In genomic region chr18:3593904-3594759, GRCh38 we compare ENCODE assay signal across 8 cellular contexts.
DNase-seq lines count a peak whose midpoint lies in the region; ATAC-seq and TF ChIP-seq lines count a peak whose summit lies in the region.

No MANE protein-coding gene starts in this region.

- H2AK5ac ChIP-seq in H9 (ENCODE audit: insufficient read length, low read length): no peak overlapping the region
- H2AK5ac ChIP-seq in neuronal stem cell (ENCODE audit: low read depth, low read length): no peak overlapping the region

- H3K36me3 ChIP-seq in neuronal stem cell (replicated peaks in 1 of 2; ENCODE audit: control insufficient read depth in 2 of 2, insufficient read depth in 2 of 2, low read length in 2 of 2) (peaks cover 0 to 13% of the 10 kb centered on the region in 2 donors), subcutaneous abdominal adipose tissue (ENCODE audit: control insufficient read depth in 5 of 5, insufficient read depth in 5 of 5, low read length in 5 of 5) (peaks cover 0 to 8% (median 0%) of the 10 kb centered on the region in 5 donors)

- H3K27me3 Mint-ChIP-seq in H9 (ENCODE audit: low read depth): peaks cover 31% of the 10 kb centered on the region

- H3K9me3 Mint-ChIP-seq in H9: peaks cover 0 to 3% of the 10 kb centered on the region in 2 experiments; a peak in 1 of 5 replicates

- no peak overlapping the region for H2BK12ac ChIP-seq in H9 (ENCODE audit: insufficient read length, low read depth, low read length)
- no peak overlapping the region for H2BK12ac ChIP-seq in neuronal stem cell (ENCODE audit: low read length)

- H3K4me1 ChIP-seq in H9 (ENCODE audit: insufficient read depth, low read length) (peaks cover 16% of the 10 kb centered on the region; the same call in 1 of the 2 replicates), foreskin keratinocyte (peaks cover 27% of the 10 kb centered on the region), neuronal stem cell (ENCODE audit: control insufficient read depth in 2 of 2, insufficient read depth in 1 of 2, low read depth in 1 of 2, low read length in 2 of 2) (peaks cover 26 to 30% of the 10 kb centered on the region in 2 donors), subcutaneous abdominal adipose tissue (ENCODE audit: control insufficient read depth in 5 of 5, insufficient read depth in 5 of 5, low read length in 5 of 5) (peaks cover 16 to 46% (median 41%) of the 10 kb centered on the region in 5 donors)

- peak overlapping the region; percentile 50 for H3K4me2 ChIP-seq in H9 (ENCODE audit: insufficient read depth, insufficient read length, low read length)
- H3K4me2 ChIP-seq in neuronal stem cell (ENCODE audit: insufficient read depth, low read length, poor library complexity, severe bottlenecking): peak overlapping the region; percentile 83

- no peaks in the 10 kb centered on the region for H3K79me2 ChIP-seq in H9 (ENCODE audit: insufficient read depth, low read length)

- peak overlapping the region; percentile 51 to 68 for H3K4me3 ChIP-seq in neuronal stem cell (ENCODE audit: low read length in 2 of 2)
- peak overlapping the region; percentile 64 to 92 (median 74) for H3K4me3 ChIP-seq in subcutaneous abdominal adipose tissue (ENCODE audit: low read depth in 1 of 5, low read length in 5 of 5)

- H3K56ac ChIP-seq in H9 (ENCODE audit: insufficient read length, low read depth, low read length): no peak overlapping the region

- peaks cover 9% of the 10 kb centered on the region; the same call in 1 of the 2 replicates for H3K27me3 ChIP-seq in H9 (ENCODE audit: insufficient read depth, low read length)
- H3K27me3 ChIP-seq in foreskin keratinocyte: no peaks in the 10 kb centered on the region
- no peaks in the 10 kb centered on the region for H3K27me3 ChIP-seq in neuronal stem cell (ENCODE audit: control insufficient read depth in 3 of 3, insufficient read depth in 3 of 3, low read depth in 1 of 3, low read length in 3 of 3)
- H3K27me3 ChIP-seq in subcutaneous abdominal adipose tissue (ENCODE audit: control insufficient read depth in 5 of 5, insufficient read depth in 4 of 5, low read length in 5 of 5): no peaks in the 10 kb centered on the region

- no peak overlapping the region for H2BK120ac ChIP-seq in H9 (ENCODE audit: low read depth, low read length, poor library complexity, severe bottlenecking)
- no peak overlapping the region for H2BK120ac ChIP-seq in neuronal stem cell (ENCODE audit: low read depth, low read length)

- H3K23me2 ChIP-seq in H9 (ENCODE audit: insufficient read length, low read depth, low read length, poor library complexity, severe bottlenecking): peaks cover 2% of the 10 kb centered on the region

- H3K79me1 ChIP-seq in H9 (ENCODE audit: insufficient read depth, low read depth, low read length, poor library complexity, severe bottlenecking): no peaks in the 10 kb centered on the region
- no peaks in the 10 kb centered on the region for H3K79me1 ChIP-seq in neuronal stem cell (ENCODE audit: low read depth, low read length)

- H4K20me1 ChIP-seq in H9 (ENCODE audit: control insufficient read depth, insufficient read depth, insufficient read length): no peaks in the 10 kb centered on the region

- H3K4me1 Mint-ChIP-seq in H9: peaks cover 63 to 72% of the 10 kb centered on the region in 2 experiments

- H3K18ac ChIP-seq in H9 (ENCODE audit: insufficient read length, low read depth, low read length): peak overlapping the region; percentile 0
- peak overlapping the region; percentile 55 for H3K18ac ChIP-seq in neuronal stem cell (ENCODE audit: low read length)

- H3K9me3 ChIP-seq in H9 (ENCODE audit: control insufficient read depth, low read depth, low read length) (no peaks in the 10 kb centered on the region), neuronal stem cell (replicated peaks in 1 of 2; ENCODE audit: control insufficient read depth in 2 of 2, insufficient read depth in 1 of 2, low read depth in 1 of 2, low read length in 2 of 2) (no peaks in the 10 kb centered on the region), subcutaneous abdominal adipose tissue (ENCODE audit: control insufficient read depth in 5 of 5, low read length in 5 of 5) (no peaks in the 10 kb centered on the region)

- no peak overlapping the region for H2BK20ac ChIP-seq in H9 (ENCODE audit: low read depth, low read length, poor library complexity, severe bottlenecking)

- TF ChIP-seq CTCF in H9 (conservative IDR thresholded peaks at IDR 0.05) (peak; percentile 79), foreskin keratinocyte (conservative IDR thresholded peaks at IDR 0.05) (peak; percentile 87)

- peak; percentile 74 for ATAC-seq in foreskin keratinocyte

- H3T11ph ChIP-seq in H9 (ENCODE audit: low read length): no peak overlapping the region

- H4K5ac ChIP-seq in H9 (ENCODE audit: insufficient read length, low read depth, low read length): no peak overlapping the region

- no peak overlapping the region for H4K8ac ChIP-seq in H9 (replicated peaks; ENCODE audit: insufficient read length, low read depth, low read length)
- H4K8ac ChIP-seq in neuronal stem cell (ENCODE audit: low read depth, low read length): no peak overlapping the region

- H3K23ac ChIP-seq in H9 (ENCODE audit: insufficient read length, low read depth, low read length) (no peak overlapping the region), neuronal stem cell (ENCODE audit: low read depth, low read length, poor library complexity) (no peak overlapping the region)

- peak overlapping the region; percentile 56 to 80 for H3K4me3 Mint-ChIP-seq in H9

- H3K36me3 Mint-ChIP-seq in H9 (ENCODE audit: insufficient read depth in 1 of 3, low read depth in 3 of 3): peaks cover 0 to 10% (median 6%) of the 10 kb centered on the region in 3 experiments; a peak in 4 of 7 replicates

- peak; percentile 53 for TF ChIP-seq POLR2A in Raji (IDR thresholded peaks at IDR 0.05; ENCODE audit: insufficient read depth, low read depth, low read length)

- H2BK15ac ChIP-seq in H9 (ENCODE audit: low read depth, low read length): no peak overlapping the region
- H2BK15ac ChIP-seq in neuronal stem cell (ENCODE audit: low read length): no peak overlapping the region

- H2BK5ac ChIP-seq in H9 (ENCODE audit: insufficient read length, low read length) (no peak overlapping the region), neuronal stem cell (ENCODE audit: low read length) (no peak overlapping the region)

- DNase-seq in GM03348 (ENCODE audit: low spot score) (peak; percentile 77), H9 (peak; percentile 89), M059J (ENCODE audit: low read depth) (peak; percentile 96), activated gamma-delta T cell treated with Interleukin-2 at 50 U/mL for 16 hours (peak; percentile 88), foreskin keratinocyte (peak in 1 of 2 donors; percentile 96), neuronal stem cell (ENCODE audit: low spot score) (peak; percentile 92)

- WGBS in H9 (ENCODE audit: extremely low coverage, insufficient read length, low lambda C conversion rate): no CpG with 5 or more reads among the region's 17 CpGs
- no CpG with 5 or more reads among the region's 17 CpGs for WGBS in neuronal stem cell (ENCODE audit: extremely low coverage in 2 of 2, insufficient read length in 2 of 2, insufficient replicate concordance in 1 of 2), 2 donors

- H3K14ac ChIP-seq in H9 (ENCODE audit: insufficient read depth, low read length): no peak overlapping the region; the same call in 1 of the 2 replicates
- no peak overlapping the region for H3K14ac ChIP-seq in neuronal stem cell (ENCODE audit: low read length)

- H3K27ac ChIP-seq in H9 (ENCODE audit: insufficient read length, low read depth, low read length): peak overlapping the region; percentile 50
- peak overlapping the region; percentile 96 for H3K27ac ChIP-seq in foreskin keratinocyte
- peak overlapping the region; percentile 97 for H3K27ac ChIP-seq in neuronal stem cell (replicated peaks; ENCODE audit: low read length)
- peak overlapping the region; percentile 100 for H3K27ac ChIP-seq in subcutaneous abdominal adipose tissue (ENCODE audit: low read depth, low read length)

- H4K91ac ChIP-seq in H9 (ENCODE audit: insufficient read length, low read depth, low read length) (no peak overlapping the region), neuronal stem cell (ENCODE audit: low read depth, low read length, poor library complexity) (no peak overlapping the region)

- H3K4ac ChIP-seq in H9 (ENCODE audit: low read depth, low read length) (no peak overlapping the region), neuronal stem cell (ENCODE audit: low read length) (no peak overlapping the region)

- H3K9ac ChIP-seq in H9 (ENCODE audit: extremely low read depth, insufficient read length, low read length) (peak overlapping the region; percentile 39), neuronal stem cell (ENCODE audit: low read depth, low read length, poor library complexity) (no peak overlapping the region), subcutaneous abdominal adipose tissue (ENCODE audit: low read length in 5 of 5) (peak overlapping the region; percentile 79 to 95 (median 92))

- peak overlapping the region; percentile 84 to 97 (median 96) for H3K27ac Mint-ChIP-seq in H9

- H2AFZ ChIP-seq in H9 (ENCODE audit: low read length): no peak overlapping the region
- H2AFZ ChIP-seq in neuronal stem cell (ENCODE audit: low read length): peak overlapping the region; percentile 60

Comparison
In these comparisons a context has a peak if more than half of its experiments do, and no peak if none do; other contexts are left out.
1. H3K27ac ChIP-seq: peak in every context shown above with its lines; median percentile 100 in subcutaneous abdominal adipose tissue; 97 in neuronal stem cell; 96 in foreskin keratinocyte; 50 in H9.